Comparison of ENCODE assay signal across 19 cellular contexts in genomic region chr2:24410976-24411375, GRCh38.
"Had no signal": no experiment of that assay in that cellular context is flagged by ENCODE, and none has a peak within 500 bp of the region (broad histone marks: within the 10 kb centered on the region; RNA-seq: fewer than 3 reads in every experiment).

No MANE protein-coding gene starts in this region.

- H3K9me3 ChIP-seq: esophagus squamous epithelium, neutrophil, right atrium auricular region, tibial nerve, vagina had no signal

- H3K27ac Mint-ChIP-seq: activated CD4-positive, alpha-beta memory T cell treated with anti-CD3 and anti-CD28 coated beads for 36 hours; activated naive CD8-positive, alpha-beta T cell; memory B cell; stimulated activated naive B cell treated with anti-CD40 and anti-IgM and Interleukin-4, amounts not matched to agents 10 μg/mL and 1 μg/mL and 100 μg/mL, for 72 hours had no signal

- H3K9me3 Mint-ChIP-seq: activated CD4-positive, alpha-beta memory T cell treated with anti-CD3 and anti-CD28 coated beads for 36 hours; memory B cell; stimulated activated naive B cell treated with anti-CD40 and anti-IgM and Interleukin-4, amounts not matched to agents 10 μg/mL and 1 μg/mL and 100 μg/mL, for 72 hours had no signal

- H3K27me3 ChIP-seq: brain microvascular endothelial cell, neutrophil, right atrium auricular region, tibial nerve, vagina had no signal

- H3K27ac ChIP-seq: brain microvascular endothelial cell, esophagus squamous epithelium, neutrophil, right atrium auricular region, tibial nerve, vagina had no signal

- H3K4me3 Mint-ChIP-seq: activated CD4-positive, alpha-beta memory T cell treated with anti-CD3 and anti-CD28 coated beads for 36 hours; activated naive CD8-positive, alpha-beta T cell; memory B cell; stimulated activated naive B cell treated with anti-CD40 and anti-IgM and Interleukin-4, amounts not matched to agents 10 μg/mL and 1 μg/mL and 100 μg/mL, for 72 hours had no signal

- H3K4me1 ChIP-seq: right atrium auricular region, tibial nerve, vagina had no signal

- H3K36me3 ChIP-seq: brain microvascular endothelial cell, esophagus squamous epithelium, neutrophil, right atrium auricular region, tibial nerve, vagina had no signal

- DNase-seq: activated CD4-positive, alpha-beta memory T cell treated with anti-CD3 and anti-CD28 coated beads for 36 hours; activated CD4-positive, alpha-beta T cell treated with anti-CD3 and anti-CD28 coated beads for 1 hour; activated gamma-delta T cell; activated T-cell treated with anti-CD3 and anti-CD28 coated beads, Interleukin-2, amount 50 U/mL, for 48 hours; amygdala; brain microvascular endothelial cell; esophagus squamous epithelium; foreskin fibroblast; posterior cingulate gyrus; stimulated activated CD4-positive, alpha-beta T cell treated with anti-CD3 and anti-CD28 coated beads, Interleukin-2, amount 100 ng/mL, for 24 hours; stimulated activated naive B cell treated with anti-CD40 and anti-IgM and Interleukin-4, amounts not matched to agents 10 μg/mL and 1 μg/mL and 100 μg/mL, for 72 hours; T-helper 9 cell had no signal

- H3K36me3 Mint-ChIP-seq: activated CD4-positive, alpha-beta memory T cell treated with anti-CD3 and anti-CD28 coated beads for 36 hours; memory B cell; stimulated activated naive B cell treated with anti-CD40 and anti-IgM and Interleukin-4, amounts not matched to agents 10 μg/mL and 1 μg/mL and 100 μg/mL, for 72 hours had no signal

- ATAC-seq: left lobe of liver; stimulated activated naive B cell treated with anti-CD40 and anti-IgM and Interleukin-4, amounts not matched to agents 10 μg/mL and 1 μg/mL and 100 μg/mL, for 72 hours had no signal

- H3K4me1 Mint-ChIP-seq: memory B cell had no signal

- H3K4me3 ChIP-seq: esophagus squamous epithelium, right atrium auricular region, tibial nerve, vagina had no signal
